ENCODE assay signal across 8 cellular contexts in genomic region chr17:81094744-81095607, GRCh38.
DNase-seq lines count a peak whose midpoint lies in the region; ATAC-seq and TF ChIP-seq lines count a peak whose summit lies in the region.

No MANE protein-coding gene starts in this region.

- H3K27ac ChIP-seq in OCI-LY3 (ENCODE audit: low read length) (no peak overlapping the region), esophagus squamous epithelium (peak overlapping the region; percentile 89 to 93 (median 93))

- no peaks in the 10 kb centered on the region for H3K79me2 ChIP-seq in OCI-LY3 (ENCODE audit: low read length)

- CTCF ChIA-PET in AG04449 (lab: Yijun Ruan, JAX), result interaction anchor here (0.6 to 7.8 kb wide), 14 partner anchors 9 to 201 kb away, joined by 3 to 178 read pairs (median 4); partner anchors contain the start of gene CHMP6

- H3K36me3 ChIP-seq in OCI-LY3 (replicated peaks; ENCODE audit: low read depth, low read length), result no peaks in the 10 kb centered on the region
- peaks cover 2 to 28% (median 3%) of the 10 kb centered on the region in 3 donors for H3K36me3 ChIP-seq in esophagus squamous epithelium

- DNase-seq in AG04449 (ENCODE audit: low read depth, low spot score) (peak; percentile 98), HT-29 (ENCODE audit: low spot score) (peak; percentile 96), esophagus squamous epithelium (lab: John Stamatoyannopoulos, UW) (no peak)
- peak; percentile 89 to 92 for DNase-seq in activated T-cell treated with anti-CD3 and anti-CD28 coated beads, Interleukin-2, amount 50 U/mL, for 72 hours

- peak overlapping the region; percentile 56 to 66 for H3K4me3 Mint-ChIP-seq in activated T-cell treated with anti-CD3 and anti-CD28 coated beads, Interleukin-2, amount 50 U/mL, for 72 hours
- peak overlapping the region in 2 of 3 experiments; percentile 16 to 47 for H3K4me3 Mint-ChIP-seq in nephron
- no peak overlapping the region for H3K4me3 Mint-ChIP-seq in stimulated activated memory B cell treated with anti-CD40 and anti-IgM and Interleukin-4, amounts not matched to agents 10 μg/mL and 1 μg/mL and 100 μg/mL, for 72 hours

- H3K9me3 ChIP-seq in OCI-LY3 (ENCODE audit: insufficient read depth, low read length), result no peaks in the 10 kb centered on the region
- no peaks in the 10 kb centered on the region for H3K9me3 ChIP-seq in esophagus squamous epithelium

- H3K4me3 ChIP-seq in AG04449 (ENCODE audit: low read depth, low read length) (peak overlapping the region; percentile 27), OCI-LY3 (ENCODE audit: low read length) (peak overlapping the region; percentile 21; the same call in 1 of the 2 replicates), esophagus squamous epithelium (peak overlapping the region in 2 of 4 donors; percentile 1 to 41)

- peak overlapping the region; percentile 40 for H3K4me2 ChIP-seq in OCI-LY3 (ENCODE audit: low read length)

- no peaks in the 10 kb centered on the region for H3K36me3 Mint-ChIP-seq in activated T-cell treated with anti-CD3 and anti-CD28 coated beads, Interleukin-2, amount 50 U/mL, for 72 hours (ENCODE audit: insufficient read depth in 2 of 2)
- no peaks in the 10 kb centered on the region for H3K36me3 Mint-ChIP-seq in nephron (ENCODE audit: low read depth)
- H3K36me3 Mint-ChIP-seq in stimulated activated memory B cell treated with anti-CD40 and anti-IgM and Interleukin-4, amounts not matched to agents 10 μg/mL and 1 μg/mL and 100 μg/mL, for 72 hours, result no peaks in the 10 kb centered on the region

- TF ChIP-seq CTCF in AG04449 (IDR thresholded peaks at IDR 0.05; ENCODE audit: insufficient read depth, low read length, missing control alignments) (no peak), OCI-LY3 (IDR thresholded peaks at IDR 0.05; ENCODE audit: low read depth, low read length) (no peak), esophagus squamous epithelium (IDR thresholded peaks at IDR 0.05) (no peak), nephron (IDR thresholded peaks at IDR 0.05; ENCODE audit: unreplicated experiment in 3 of 3) (no peak)

- peak; percentile 93 for ATAC-seq in activated T-cell treated with anti-CD3 and anti-CD28 coated beads, Interleukin-2, amount 50 U/mL, for 72 hours (replicated peaks in 1 of 2)
- ATAC-seq in stimulated activated memory B cell treated with anti-CD40 and anti-IgM and Interleukin-4, amounts not matched to agents 10 μg/mL and 1 μg/mL and 100 μg/mL, for 72 hours, result peak; percentile 87
- no peak for ATAC-seq in GM19328 (IDR thresholded peaks at IDR 0.05; ENCODE audit: unreplicated experiment)

- peaks cover 12% of the 10 kb centered on the region for H3K4me1 ChIP-seq in OCI-LY3 (ENCODE audit: low read length)
- H3K4me1 ChIP-seq in esophagus squamous epithelium, result peaks cover 79 to 93% (median 81%) of the 10 kb centered on the region in 3 donors

- H4K20me1 ChIP-seq in OCI-LY3 (ENCODE audit: insufficient read depth, low read length), result no peaks in the 10 kb centered on the region

- H2AFZ ChIP-seq in OCI-LY3 (ENCODE audit: low read depth, low read length), result no peak overlapping the region

- H3K27me3 ChIP-seq in OCI-LY3 (ENCODE audit: low read depth, low read length), result peaks cover 46% of the 10 kb centered on the region
- no peaks in the 10 kb centered on the region for H3K27me3 ChIP-seq in esophagus squamous epithelium

- 20 to 25% methylated on average over 19 to 23 of the region's 33 CpGs for WGBS in esophagus squamous epithelium, 2 donors

- POLR2A ChIA-PET in AG04449 (lab: Yijun Ruan, JAX), result interaction anchor here (1.3 to 1.5 kb wide), 3 partner anchors 30 to 60 kb away, joined by 4 to 8 read pairs (median 5); partner anchors contain the start of gene BAIAP2

- no peak overlapping the region for H3K9ac ChIP-seq in OCI-LY3 (ENCODE audit: low read length)

- H3K27me3 Mint-ChIP-seq in activated T-cell treated with anti-CD3 and anti-CD28 coated beads, Interleukin-2, amount 50 U/mL, for 72 hours (ENCODE audit: low read depth), result no peaks in the 10 kb centered on the region
- no peaks in the 10 kb centered on the region for H3K27me3 Mint-ChIP-seq in nephron (ENCODE audit: low read depth)
- H3K27me3 Mint-ChIP-seq in stimulated activated memory B cell treated with anti-CD40 and anti-IgM and Interleukin-4, amounts not matched to agents 10 μg/mL and 1 μg/mL and 100 μg/mL, for 72 hours, result peaks cover 66% of the 10 kb centered on the region

- peaks cover 32% of the 10 kb centered on the region for H3K4me1 Mint-ChIP-seq in activated T-cell treated with anti-CD3 and anti-CD28 coated beads, Interleukin-2, amount 50 U/mL, for 72 hours (ENCODE audit: low read depth)
- peaks cover 38% of the 10 kb centered on the region for H3K4me1 Mint-ChIP-seq in nephron
- H3K4me1 Mint-ChIP-seq in stimulated activated memory B cell treated with anti-CD40 and anti-IgM and Interleukin-4, amounts not matched to agents 10 μg/mL and 1 μg/mL and 100 μg/mL, for 72 hours, result peaks cover 37% of the 10 kb centered on the region

- H3K9me3 Mint-ChIP-seq in activated T-cell treated with anti-CD3 and anti-CD28 coated beads, Interleukin-2, amount 50 U/mL, for 72 hours, result no peaks in the 10 kb centered on the region
- H3K9me3 Mint-ChIP-seq in nephron, result no peaks in the 10 kb centered on the region
- H3K9me3 Mint-ChIP-seq in stimulated activated memory B cell treated with anti-CD40 and anti-IgM and Interleukin-4, amounts not matched to agents 10 μg/mL and 1 μg/mL and 100 μg/mL, for 72 hours, result no peaks in the 10 kb centered on the region

- intact Hi-C loops in esophagus squamous epithelium (cut with DNase I), result loop anchor here (10.0 kb wide), 1 partner anchor 70 kb away; no protein-coding TSS in a partner anchor

- no peak for TF ChIP-seq POLR2A in esophagus squamous epithelium (IDR thresholded peaks at IDR 0.05)

- H3K27ac Mint-ChIP-seq in activated T-cell treated with anti-CD3 and anti-CD28 coated beads, Interleukin-2, amount 50 U/mL, for 72 hours, result peak overlapping the region; percentile 52
- H3K27ac Mint-ChIP-seq in nephron, result peak overlapping the region; percentile 70 to 96 (median 81)
- peak overlapping the region; percentile 76 for H3K27ac Mint-ChIP-seq in stimulated activated memory B cell treated with anti-CD40 and anti-IgM and Interleukin-4, amounts not matched to agents 10 μg/mL and 1 μg/mL and 100 μg/mL, for 72 hours
